In genomic region chr7:106176414-106177294, GRCh38 we compare ENCODE assay signal across 8 cellular contexts.
A peak's percentile ranks its signal among the peaks of the same experiment; 100 is the strongest.
DNase-seq lines count a peak whose midpoint lies in the region; ATAC-seq, FAIRE-seq and TF ChIP-seq lines count a peak whose summit lies in the region.

No MANE protein-coding gene starts in this region.

- H3K27ac Mint-ChIP-seq in activated T-helper 17 cell treated with anti-CD3 and anti-CD28 coated beads, Interleukin-2, amount 50 U/mL, for 72 hours: no peak overlapping the region

- peak; percentile 71 for ATAC-seq in GM18907 (IDR thresholded peaks at IDR 0.05; ENCODE audit: unreplicated experiment)
- ATAC-seq in activated T-helper 17 cell treated with anti-CD3 and anti-CD28 coated beads, Interleukin-2, amount 50 U/mL, for 72 hours (replicated peaks): peak; percentile 79

- DNase-seq in AG08396 (ENCODE audit: low spot score): peak; percentile 89
- DNase-seq in HuH-7.5 (ENCODE audit: low spot score): peak; percentile 75
- peak; percentile 58 for DNase-seq in RCC 7860 (ENCODE audit: low spot score)
- peak; percentile 67 to 91 for DNase-seq in foreskin fibroblast
- DNase-seq in occipital lobe (lab: John Stamatoyannopoulos, UW): peak; percentile 63
- peak in 48 of 49 donors; percentile 7 to 85 (median 67) for DNase-seq in substantia nigra (lab: John Stamatoyannopoulos, UW)

- peak; percentile 97 for TF ChIP-seq CTCF in foreskin fibroblast (IDR thresholded peaks at IDR 0.05; ENCODE audit: low read depth, low read length)

- H3K27me3 Mint-ChIP-seq in activated T-helper 17 cell treated with anti-CD3 and anti-CD28 coated beads, Interleukin-2, amount 50 U/mL, for 72 hours: peaks cover 20% of the 10 kb centered on the region

- no peaks in the 10 kb centered on the region for H3K4me1 Mint-ChIP-seq in activated T-helper 17 cell treated with anti-CD3 and anti-CD28 coated beads, Interleukin-2, amount 50 U/mL, for 72 hours

- H3K27ac ChIP-seq in substantia nigra (ENCODE audit: low read depth, low read length, poor library complexity, severe bottlenecking): no peak overlapping the region

- H3K36me3 Mint-ChIP-seq in activated T-helper 17 cell treated with anti-CD3 and anti-CD28 coated beads, Interleukin-2, amount 50 U/mL, for 72 hours (ENCODE audit: low read depth): no peaks in the 10 kb centered on the region

- no peak for FAIRE-seq in RCC 7860 (lab: Jason Lieb, UNC)

- no peak overlapping the region for H3K4me3 Mint-ChIP-seq in activated T-helper 17 cell treated with anti-CD3 and anti-CD28 coated beads, Interleukin-2, amount 50 U/mL, for 72 hours

- no peaks in the 10 kb centered on the region for H3K9me3 Mint-ChIP-seq in activated T-helper 17 cell treated with anti-CD3 and anti-CD28 coated beads, Interleukin-2, amount 50 U/mL, for 72 hours

- no peak overlapping the region for H3K4me3 ChIP-seq in foreskin fibroblast (ENCODE audit: low read depth in 1 of 2, low read length in 2 of 2)
